ENCODE assay signal across 19 cellular contexts in the genomic region with DNA sequence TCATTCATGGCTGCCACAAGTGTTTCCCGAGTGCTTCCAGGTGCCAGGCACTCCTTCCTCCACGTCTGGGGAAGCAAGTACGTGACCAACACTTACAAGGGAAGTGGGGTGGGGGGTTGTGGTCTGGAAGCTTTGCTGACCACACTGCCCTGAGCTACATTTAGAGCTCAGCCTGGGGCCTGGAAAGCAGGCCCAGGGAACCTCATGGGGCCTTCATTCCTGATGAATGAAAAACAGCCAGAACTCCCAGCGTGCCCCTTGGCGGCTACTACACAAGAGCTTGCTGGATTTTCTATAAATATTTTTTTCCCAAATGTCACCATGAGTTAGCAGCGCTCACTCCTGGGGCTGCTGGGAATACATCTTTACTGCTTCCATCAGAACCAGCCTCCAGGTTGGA.
A peak's percentile ranks its signal among the peaks of the same experiment; 100 is the strongest.
DNase-seq lines count a peak whose midpoint lies in the region; ATAC-seq, FAIRE-seq and TF ChIP-seq lines count a peak whose summit lies in the region.
"Had no signal": no experiment of that assay in that cellular context is flagged by ENCODE, and none has a peak within 500 bp of the region (broad histone marks: within the 10 kb centered on the region; RNA-seq: fewer than 3 reads in every experiment).

No MANE protein-coding gene starts in this region.

- no peak for ATAC-seq in effector memory CD8-positive, alpha-beta T cell (replicated peaks)
- no peak for ATAC-seq in GM18873 (IDR thresholded peaks at IDR 0.05; ENCODE audit: low FRiP score, unreplicated experiment)
- ATAC-seq: T-cell had no signal

- no peaks in the 10 kb centered on the region for H3K27me3 ChIP-seq in fibroblast of lung (ENCODE audit: control insufficient read depth, insufficient read depth, low read length)
- H3K27me3 ChIP-seq: suprapubic skin had no signal

- no peak for FAIRE-seq in GM12892 (lab: Jason Lieb, UNC)
- FAIRE-seq: small intestine had no signal

- TF ChIP-seq POLR2A in GM12892 (IDR thresholded peaks at IDR 0.05; ENCODE audit: low read depth, low read length) = no peak

- peaks cover 4% of the 10 kb centered on the region for H3K4me1 ChIP-seq in fibroblast of lung (ENCODE audit: control insufficient read depth, extremely low read depth, insufficient read depth, low read length)
- H3K4me1 ChIP-seq: lower lobe of right lung, suprapubic skin had no signal

- H4K20me1 ChIP-seq in fibroblast of lung (ENCODE audit: control insufficient read depth, extremely low read depth, insufficient read depth, low read length) = no peaks in the 10 kb centered on the region

- no peaks in the 10 kb centered on the region for H3K36me3 ChIP-seq in fibroblast of lung (ENCODE audit: control insufficient read depth, insufficient read depth, low read length)
- H3K36me3 ChIP-seq: lower lobe of right lung, suprapubic skin had no signal

- H3K4me3 Mint-ChIP-seq in effector memory CD8-positive, alpha-beta T cell = no peak overlapping the region
- H3K4me3 Mint-ChIP-seq: activated CD4-positive, alpha-beta T cell treated with anti-CD3 and anti-CD28 coated beads, Interleukin-2, amount 10 ng/mL, durations not matched to agents 24 days and 14 days; CD4-positive, alpha-beta T cell; naive B cell; T-cell had no signal

- no peaks in the 10 kb centered on the region for H3K9me3 ChIP-seq in fibroblast of lung (ENCODE audit: control insufficient read depth, insufficient read depth, low read depth, low read length)
- H3K9me3 ChIP-seq: lower lobe of right lung, suprapubic skin had no signal

- H3K36me3 Mint-ChIP-seq in effector memory CD8-positive, alpha-beta T cell (ENCODE audit: insufficient read depth) = no peaks in the 10 kb centered on the region
- H3K36me3 Mint-ChIP-seq: naive B cell, T-cell had no signal

- H3K27ac ChIP-seq in fibroblast of lung (ENCODE audit: insufficient read depth, low read length) = no peak overlapping the region
- H3K27ac ChIP-seq: lower lobe of right lung, suprapubic skin had no signal

- in situ Hi-C loops in G401 (cut with HindIII; ENCODE audit: low sequenced_read_pairs) = no loop called here

- peak; percentile 49 for DNase-seq in G401 (ENCODE audit: low spot score)
- peak; percentile 96 for DNase-seq in RPMI7951 (ENCODE audit: low read depth)
- DNase-seq in fibroblast of lung (ENCODE audit: low read depth in 2 of 2) = peak; percentile 21 to 92
- peak; percentile 65 for DNase-seq in smooth muscle cell of the brain vasculature (ENCODE audit: low read depth, low spot score)
- no peak for DNase-seq in effector memory CD8-positive, alpha-beta T cell
- DNase-seq in GM12892 (ENCODE audit: insufficient read length) = no peak
- DNase-seq: activated CD4-positive, alpha-beta T cell treated with anti-CD3 and anti-CD28 coated beads, Interleukin-2, amount 10 ng/mL, durations not matched to agents 24 days and 14 days; activated CD8-positive, alpha-beta memory T cell treated with anti-CD3 and anti-CD28 coated beads, Interleukin-2, amount 50 U/mL, for 4 hours; activated gamma-delta T cell treated with Interleukin-2 at 50 U/mL for 16 hours; CD4-positive, alpha-beta T cell; lower lobe of right lung; naive B cell; NCI-H446 treated with DMSO at 0.1 percent for 48 hours; posterior cingulate gyrus; small intestine; stimulated activated CD4-positive, alpha-beta T cell treated with anti-CD3 and anti-CD28 coated beads, Interleukin-4, amount 100 ng/mL, for 4 hours; T-cell had no signal

- peaks cover 20 to 63% of the 10 kb centered on the region in 2 donors for H3K27me3 Mint-ChIP-seq in effector memory CD8-positive, alpha-beta T cell
- H3K27me3 Mint-ChIP-seq: activated CD4-positive, alpha-beta T cell treated with anti-CD3 and anti-CD28 coated beads, Interleukin-2, amount 10 ng/mL, durations not matched to agents 24 days and 14 days had no signal

- no peaks in the 10 kb centered on the region for H3K9me3 Mint-ChIP-seq in effector memory CD8-positive, alpha-beta T cell
- H3K9me3 Mint-ChIP-seq: activated CD4-positive, alpha-beta T cell treated with anti-CD3 and anti-CD28 coated beads, Interleukin-2, amount 10 ng/mL, durations not matched to agents 24 days and 14 days; CD4-positive, alpha-beta T cell; T-cell had no signal

- no peak overlapping the region for H3K9ac ChIP-seq in fibroblast of lung (ENCODE audit: insufficient read depth, low read length)

- no peaks in the 10 kb centered on the region for H3K4me1 Mint-ChIP-seq in effector memory CD8-positive, alpha-beta T cell (ENCODE audit: low read depth in 2 of 2)
- H3K4me1 Mint-ChIP-seq: activated CD4-positive, alpha-beta T cell treated with anti-CD3 and anti-CD28 coated beads, Interleukin-2, amount 10 ng/mL, durations not matched to agents 24 days and 14 days; naive B cell; T-cell had no signal

- H3K27ac Mint-ChIP-seq in effector memory CD8-positive, alpha-beta T cell = no peak overlapping the region
- H3K27ac Mint-ChIP-seq: activated CD4-positive, alpha-beta T cell treated with anti-CD3 and anti-CD28 coated beads, Interleukin-2, amount 10 ng/mL, durations not matched to agents 24 days and 14 days; CD4-positive, alpha-beta T cell; T-cell had no signal

- H3K79me2 ChIP-seq in fibroblast of lung (ENCODE audit: control insufficient read depth, insufficient read depth, low read length) = no peaks in the 10 kb centered on the region

- H3K4me3 ChIP-seq in fibroblast of lung (replicated peaks in 1 of 4; ENCODE audit: control extremely low read depth in 1 of 4, insufficient read depth in 1 of 4, low read depth in 3 of 4, low read length in 4 of 4) = no peak overlapping the region
- H3K4me3 ChIP-seq: lower lobe of right lung, suprapubic skin had no signal

- TF ChIP-seq CTCF in fibroblast of lung (conservative IDR thresholded peaks at IDR 0.05 in 1 of 2, IDR thresholded peaks at IDR 0.05 in 1 of 2; ENCODE audit: low read depth in 1 of 2, low read length in 2 of 2) = no peak

- H2AFZ ChIP-seq in fibroblast of lung (ENCODE audit: low read length) = no peak overlapping the region

- H3K4me2 ChIP-seq in fibroblast of lung (ENCODE audit: extremely low read depth, insufficient read depth, low read length) = no peak overlapping the region

Comparison
In these comparisons a context has a peak if more than half of its experiments do, and no peak if none do; other contexts are left out.
1. DNase-seq: peak in G401 (single experiment), RPMI7951 (single experiment), fibroblast of lung (2 of 2) and smooth muscle cell of the brain vasculature (single experiment); none in effector memory CD8-positive, alpha-beta T cell (0 of 3) and GM12892 (single experiment).